Comparison of ENCODE assay signal across 8 cellular contexts in genomic region chrX:48573690-48574269, GRCh38. TPM values are rescaled to one million over a fixed set of nuclear protein-coding genes. Genes with fewer than 3 reads are reported as not detected.
DNase-seq lines count a peak whose midpoint lies in the region; ATAC-seq and TF ChIP-seq lines count a peak whose summit lies in the region.

No MANE protein-coding gene starts in this region.

- DNase-seq in NOMO-1 treated with DMSO at 0.1 percent for 48 hours (lab: John Stamatoyannopoulos, UW; ENCODE audit: unreplicated experiment) (peak; percentile 51), NOMO-1 treated with dmso at 0.1 percent for 144 hours (lab: John Stamatoyannopoulos, UW; ENCODE audit: unreplicated experiment) (no peak), NCI-H2227 (lab: John Stamatoyannopoulos, UW; ENCODE audit: unreplicated experiment) (peak; percentile 89), left ventricle myocardium inferior (peak; percentile 38), sciatic nerve (ENCODE audit: low spot score) (peak; percentile 75), KG1 (lab: John Stamatoyannopoulos, UW) (no peak)
- DNase-seq in activated effector memory CD4-positive, alpha-beta T cell treated with anti-CD3 and anti-CD28 coated beads, Interleukin-2, amount 50 U/mL, for 16 hours = peak; percentile 63

- no peaks in the 10 kb centered on the region for H3K27me3 ChIP-seq in left ventricle myocardium inferior (ENCODE audit: low read depth)

- no peaks in the 10 kb centered on the region for H3K9me3 ChIP-seq in left ventricle myocardium inferior (replicated peaks)

- ATAC-seq in sciatic nerve = peak; percentile 31
- ATAC-seq in GM21529 (IDR thresholded peaks at IDR 0.05; ENCODE audit: unreplicated experiment) = no peak

- H3K4me1 ChIP-seq in left ventricle myocardium inferior = peaks cover 26% of the 10 kb centered on the region

- H3K4me3 ChIP-seq in left ventricle myocardium inferior = peak overlapping the region; percentile 83

- TF ChIP-seq CTCF in left ventricle myocardium inferior (IDR thresholded peaks at IDR 0.05; ENCODE audit: borderline replicate concordance) = no peak

- peaks cover 37% of the 10 kb centered on the region for H3K36me3 ChIP-seq in left ventricle myocardium inferior

- H3K27ac ChIP-seq in left ventricle myocardium inferior (replicated peaks) = peak overlapping the region; percentile 99

- intact Hi-C loops in left ventricle myocardium inferior (cut with micrococcal nuclease) = no loop called here
- intact Hi-C loops in sciatic nerve (cut with DNase I) = no loop called here

RNA-seq across cellular contexts. Expression of gene RBM3, which starts 0.5 kb away (rescaled TPM):
- total RNA-seq in left ventricle myocardium inferior = 121 TPM
- total RNA-seq in sciatic nerve = 150 TPM

RNA-seq across cellular contexts. Expression of gene WDR13, which starts 23.5 kb away (rescaled TPM):
- total RNA-seq in left ventricle myocardium inferior = 137 TPM
- total RNA-seq in sciatic nerve = 124 TPM

RNA-seq across cellular contexts. Expression of gene TBC1D25, which starts 34.3 kb away (rescaled TPM):
- total RNA-seq in left ventricle myocardium inferior (14.5 TPM), sciatic nerve (15.3 TPM)

RNA-seq across cellular contexts. Expression of gene EBP, which starts 52.2 kb away (rescaled TPM):
- total RNA-seq in left ventricle myocardium inferior (48.9 TPM), sciatic nerve (16.9 TPM)

Comparison
In these comparisons a context has a peak if more than half of its experiments do, and no peak if none do; other contexts are left out.
1. DNase-seq: peak in NOMO-1 treated with DMSO at 0.1 percent for 48 hours (single experiment), NCI-H2227 (single experiment), activated effector memory CD4-positive, alpha-beta T cell treated with anti-CD3 and anti-CD28 coated beads, Interleukin-2, amount 50 U/mL, for 16 hours (single experiment), left ventricle myocardium inferior (single experiment) and sciatic nerve (single experiment); none in NOMO-1 treated with dmso at 0.1 percent for 144 hours (single experiment) and KG1 (single experiment).